In the genomic region with DNA sequence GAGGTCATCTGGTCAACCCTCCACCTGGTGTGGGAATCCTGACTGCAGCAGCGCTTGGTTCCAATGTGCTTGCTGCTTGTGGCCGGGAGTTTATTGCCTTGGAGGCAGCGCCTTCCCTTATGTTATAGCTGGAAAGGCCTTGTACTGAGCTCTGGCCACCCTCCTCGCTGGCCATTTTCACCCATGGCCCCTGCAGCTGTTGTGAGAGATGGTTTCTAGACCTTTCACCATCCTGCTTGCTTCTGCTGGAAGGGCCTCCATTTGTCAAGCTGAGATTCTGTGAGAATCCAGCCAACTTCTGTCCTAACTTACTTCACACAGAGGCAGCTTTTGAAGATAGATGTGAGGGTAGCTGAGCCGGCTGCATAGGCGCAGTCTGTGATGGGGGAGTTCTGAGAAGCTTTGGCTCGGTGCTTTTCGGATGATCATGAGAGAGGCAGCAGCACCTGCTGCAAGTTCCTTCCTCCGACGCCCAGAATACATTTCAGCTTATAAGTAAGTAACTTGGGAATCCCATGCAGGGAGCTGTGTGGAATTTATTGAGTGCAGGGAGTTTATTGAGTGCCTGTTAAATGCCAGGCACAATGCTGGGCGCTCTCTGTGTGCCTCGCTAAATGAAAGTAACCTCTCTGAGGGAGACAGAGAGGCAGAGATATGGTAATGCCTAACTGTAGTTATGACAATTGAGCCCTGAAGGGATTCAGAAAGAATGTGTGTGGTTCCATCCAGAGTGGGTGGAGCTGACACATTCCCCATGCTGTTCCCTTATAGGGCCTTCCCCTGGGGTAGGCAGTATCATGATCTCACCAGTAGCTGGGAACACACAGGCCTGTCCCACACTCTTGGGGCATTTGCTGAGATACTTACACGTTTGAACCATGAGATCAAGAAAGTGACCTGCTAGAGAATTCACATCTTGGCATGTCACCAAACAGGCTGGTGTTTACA, we compare ENCODE assay signal across 1 cellular context.
TF ChIP-seq lines count a peak whose summit lies in the region.

No MANE protein-coding gene starts in this region.

TF ChIP-seq in HEK293T, 16 proteins besides CTCF, POLR2A, EP300 and RAD21 (continued from another document):
- TF ChIP-seq CTBP1 (IDR thresholded peaks at IDR 0.05; ENCODE audit: borderline replicate concordance), result no peak
- no peak for TF ChIP-seq ELF4 (IDR thresholded peaks at IDR 0.05)
- TF ChIP-seq SP1 (IDR thresholded peaks at IDR 0.05), result no peak
- TF ChIP-seq FOXA1 (IDR thresholded peaks at IDR 0.05), result no peak
TF ChIP-seq in HEK293T: peak in this region for 0.
